22 cellular contexts compared by ENCODE assay signal in the genomic region with DNA sequence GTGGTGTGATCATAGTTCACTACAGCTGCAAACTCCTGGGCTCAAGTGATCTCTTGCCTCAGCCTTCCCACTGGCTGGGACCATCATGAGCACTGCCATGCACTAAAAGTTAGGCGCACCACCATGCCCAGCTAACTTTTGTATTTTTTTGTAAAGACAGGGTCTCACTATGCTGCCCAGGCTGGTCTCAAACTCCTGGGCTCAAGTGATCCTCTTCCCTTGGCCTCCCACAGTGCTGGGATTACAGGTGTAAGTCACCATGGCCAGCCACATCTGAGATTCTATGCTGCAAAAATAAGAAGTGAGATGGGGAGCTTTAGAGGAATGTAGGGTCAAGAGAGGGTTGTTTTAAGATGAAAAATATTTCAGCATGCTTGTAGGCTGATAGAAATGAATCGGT. TPM values are rescaled to one million over a fixed set of nuclear protein-coding genes. Genes with fewer than 3 reads are reported as not detected.
A peak's percentile ranks its signal among the peaks of the same experiment; 100 is the strongest.
DNase-seq lines count a peak whose midpoint lies in the region; ATAC-seq lines count a peak whose summit lies in the region.
"Had no signal": no experiment of that assay in that cellular context is flagged by ENCODE, and none has a peak within 500 bp of the region (broad histone marks: within the 10 kb centered on the region; RNA-seq: fewer than 3 reads in every experiment).

No MANE protein-coding gene starts in this region.

- no peak overlapping the region for H3K4me3 Mint-ChIP-seq in activated T-cell treated with anti-CD3 and anti-CD28 coated beads, Interleukin-2, amount 50 U/mL, for 24 hours
- H3K4me3 Mint-ChIP-seq in IgD-negative memory B cell, result peak overlapping the region in 1 of 4 donors; percentile 72
- peak overlapping the region; percentile 79 for H3K4me3 Mint-ChIP-seq in central memory CD8-positive, alpha-beta T cell
- H3K4me3 Mint-ChIP-seq: HFFc6 had no signal

- no peaks in the 10 kb centered on the region for H3K9me3 Mint-ChIP-seq in activated T-cell treated with anti-CD3 and anti-CD28 coated beads, Interleukin-2, amount 50 U/mL, for 24 hours
- H3K9me3 Mint-ChIP-seq in IgD-negative memory B cell, result no peaks in the 10 kb centered on the region
- no peaks in the 10 kb centered on the region for H3K9me3 Mint-ChIP-seq in central memory CD8-positive, alpha-beta T cell
- H3K9me3 Mint-ChIP-seq: HFFc6 had no signal

- peaks cover 20% of the 10 kb centered on the region for H3K4me1 Mint-ChIP-seq in activated T-cell treated with anti-CD3 and anti-CD28 coated beads, Interleukin-2, amount 50 U/mL, for 24 hours (ENCODE audit: low read depth)
- peaks cover 9 to 19% (median 16%) of the 10 kb centered on the region in 3 donors for H3K4me1 Mint-ChIP-seq in IgD-negative memory B cell
- H3K4me1 Mint-ChIP-seq in central memory CD8-positive, alpha-beta T cell, result peaks cover 30% of the 10 kb centered on the region

- ATAC-seq in central memory CD8-positive, alpha-beta T cell (replicated peaks; ENCODE audit: extremely low read depth, poor library complexity, severe bottlenecking), result no peak
- ATAC-seq: A549, mucosa of descending colon had no signal

- H3K27ac Mint-ChIP-seq in activated T-cell treated with anti-CD3 and anti-CD28 coated beads, Interleukin-2, amount 50 U/mL, for 24 hours, result peak overlapping the region; percentile 66
- peak overlapping the region; percentile 55 to 82 (median 61) for H3K27ac Mint-ChIP-seq in IgD-negative memory B cell
- no peak overlapping the region for H3K27ac Mint-ChIP-seq in central memory CD8-positive, alpha-beta T cell (ENCODE audit: low read depth)
- H3K27ac Mint-ChIP-seq: HFFc6 had no signal

- intact Hi-C loops in posterior vena cava (cut with DNase I), result loop anchor here (5.0 kb wide), 2 partner anchors 38 to 123 kb away; a partner anchor contains a TSS

- peak; percentile 24 for DNase-seq in activated T-cell treated with anti-CD3 and anti-CD28 coated beads, Interleukin-2, amount 50 U/mL, for 24 hours
- DNase-seq in activated T-cell treated with anti-CD3 and anti-CD28 coated beads, Interleukin-2, amount 50 U/mL, for 48 hours, result no peak
- DNase-seq in central memory CD8-positive, alpha-beta T cell (ENCODE audit: low spot score in 2 of 2), result no peak
- DNase-seq in posterior vena cava (ENCODE audit: low spot score) (peak; percentile 14), NCI-H1417 treated with DMSO at 0.1 percent for 48 hours (lab: John Stamatoyannopoulos, UW) (no peak), NCI-H1417 (lab: John Stamatoyannopoulos, UW) (no peak)
- no peak for DNase-seq in stimulated activated CD4-positive, alpha-beta T cell treated with anti-CD3 and anti-CD28 coated beads, Interleukin-2, amount 100 ng/mL, for 48 hours
- DNase-seq: activated CD4-positive, alpha-beta T cell treated with anti-CD3 and anti-CD28 coated beads, Interleukin-2, amount 50 U/mL, for 1 hour; BE2C; foreskin fibroblast; HFFc6; Karpas-422; mucosa of descending colon; MV-4-11; NCI-H187; NCI-H345; nucleus accumbens; retina; Right ventricle myocardium superior; upper lobe of left lung had no signal

- peaks cover 55% of the 10 kb centered on the region for H3K36me3 Mint-ChIP-seq in activated T-cell treated with anti-CD3 and anti-CD28 coated beads, Interleukin-2, amount 50 U/mL, for 24 hours (ENCODE audit: low read depth)
- H3K36me3 Mint-ChIP-seq in IgD-negative memory B cell, result no peaks in the 10 kb centered on the region
- peaks cover 8% of the 10 kb centered on the region for H3K36me3 Mint-ChIP-seq in central memory CD8-positive, alpha-beta T cell (ENCODE audit: insufficient read depth)

- H3K27me3 Mint-ChIP-seq in activated T-cell treated with anti-CD3 and anti-CD28 coated beads, Interleukin-2, amount 50 U/mL, for 24 hours, result no peaks in the 10 kb centered on the region
- H3K27me3 Mint-ChIP-seq in IgD-negative memory B cell, result peaks cover 7% of the 10 kb centered on the region
- H3K27me3 Mint-ChIP-seq in central memory CD8-positive, alpha-beta T cell, result no peaks in the 10 kb centered on the region

RNA-seq across cellular contexts. Expression of a gene that starts 1.5 kb away (rescaled TPM):
- polyA plus RNA-seq in IgD-negative memory B cell, result 0.75 TPM
- 10 to 100 TPM; 72.1 to 94.3 TPM for total RNA-seq in posterior vena cava

RNA-seq across cellular contexts. Expression of a gene that starts 37.4 kb away (rescaled TPM):
- polyA plus RNA-seq in IgD-negative memory B cell, result 5.9 TPM
- total RNA-seq in posterior vena cava, result 10 to 100 TPM; 12.1 to 13.9 TPM

Comparison
In these comparisons a context has a peak if more than half of its experiments do, and no peak if none do; other contexts are left out.
1. DNase-seq: peak in activated T-cell treated with anti-CD3 and anti-CD28 coated beads, Interleukin-2, amount 50 U/mL, for 24 hours (single experiment) and posterior vena cava (single experiment); none in activated T-cell treated with anti-CD3 and anti-CD28 coated beads, Interleukin-2, amount 50 U/mL, for 48 hours (0 of 2), central memory CD8-positive, alpha-beta T cell (0 of 2), NCI-H1417 treated with DMSO at 0.1 percent for 48 hours (single experiment), stimulated activated CD4-positive, alpha-beta T cell treated with anti-CD3 and anti-CD28 coated beads, Interleukin-2, amount 100 ng/mL, for 48 hours (0 of 2) and NCI-H1417 (0 of 3).